In the genomic region with DNA sequence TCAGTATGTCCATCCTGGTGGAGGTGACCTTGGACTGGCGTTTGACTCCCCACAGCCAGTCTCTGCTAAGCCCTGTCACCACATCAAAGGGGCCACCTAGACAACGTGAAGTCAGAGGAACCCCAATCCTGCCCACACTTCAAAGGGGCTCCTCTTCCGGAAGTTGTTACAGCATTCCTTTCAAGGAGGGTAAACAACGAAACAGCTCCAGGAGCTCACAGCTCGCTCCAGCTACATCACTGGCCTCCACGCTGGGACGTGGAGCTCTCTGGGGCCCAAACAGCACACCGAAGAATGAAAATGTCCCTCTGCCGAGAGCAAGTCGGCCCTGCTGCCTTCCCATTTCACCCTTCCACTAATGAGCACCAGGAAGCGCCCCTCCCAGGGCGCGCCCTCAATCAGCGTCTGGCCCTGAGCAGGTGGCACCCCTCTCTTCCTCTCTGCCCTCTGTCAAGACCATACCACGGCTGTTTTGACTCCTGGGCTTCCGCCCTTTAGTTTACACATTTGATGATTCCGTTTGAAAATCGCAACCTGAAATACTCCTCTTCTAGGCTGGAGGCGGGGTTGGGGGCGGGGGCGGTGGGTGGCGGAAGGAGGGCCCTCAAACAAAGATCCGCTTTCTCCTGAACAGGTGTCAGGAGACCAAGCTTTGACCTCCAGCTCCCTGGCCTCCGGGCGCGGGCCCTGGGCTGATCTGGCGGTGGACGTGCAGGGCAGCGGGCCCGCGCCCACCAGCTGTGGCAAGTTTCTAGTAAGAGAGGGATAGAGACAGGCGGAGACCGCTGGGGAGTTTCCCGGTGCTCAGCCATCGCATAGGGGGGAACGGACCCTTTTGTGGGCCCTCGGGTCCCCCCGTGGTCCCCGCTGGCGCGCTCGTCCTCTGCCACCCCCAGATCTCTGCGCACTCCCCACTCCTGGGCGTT, we compare ENCODE assay signal across 8 cellular contexts. TPM values are rescaled to one million over a fixed set of nuclear protein-coding genes. Genes with fewer than 3 reads are reported as not detected.
A peak's percentile ranks its signal among the peaks of the same experiment; 100 is the strongest.
DNase-seq lines count a peak whose midpoint lies in the region; ATAC-seq and TF ChIP-seq lines count a peak whose summit lies in the region.

No MANE protein-coding gene starts in this region.

- POLR2A ChIA-PET in CD4-positive, alpha-beta memory T cell (lab: Charles Lee; ENCODE audit: partially characterized antibody): interaction anchor here (0.5 to 10.4 kb wide), 21 partner anchors 9 to 167 kb away, joined by 3 to 269 read pairs (median 4); a partner anchor contains a TSS

- H3K36me3 ChIP-seq in CD4-positive, alpha-beta memory T cell (ENCODE audit: insufficient read depth, low read length): no peaks in the 10 kb centered on the region
- H3K36me3 ChIP-seq in WERI-Rb-1: no peaks in the 10 kb centered on the region

- CTCF ChIA-PET in CD4-positive, alpha-beta memory T cell (lab: Charles Lee; ENCODE audit: partially characterized antibody): interaction anchor here (0.9 to 6.3 kb wide), 9 partner anchors 12 to 75 kb away, joined by 3 to 29 read pairs (median 5); a partner anchor contains a TSS

- no peaks in the 10 kb centered on the region for H3K9me3 Mint-ChIP-seq in CD4-positive, alpha-beta memory T cell
- H3K9me3 Mint-ChIP-seq in progenitor cell of endocrine pancreas (ENCODE audit: low read depth): no peaks in the 10 kb centered on the region

- H3K27me3 Mint-ChIP-seq in CD4-positive, alpha-beta memory T cell: no peaks in the 10 kb centered on the region
- H3K27me3 Mint-ChIP-seq in progenitor cell of endocrine pancreas: peaks cover 32% of the 10 kb centered on the region

- TF ChIP-seq CTCF in fibroblast of mammary gland (conservative IDR thresholded peaks at IDR 0.05; ENCODE audit: control insufficient read depth, insufficient read depth, low read depth, low read length) (no peak), progenitor cell of endocrine pancreas (IDR thresholded peaks at IDR 0.05; ENCODE audit: unreplicated experiment) (no peak), WERI-Rb-1 (IDR thresholded peaks at IDR 0.05; ENCODE audit: low read depth, low read length) (no peak)

- peak overlapping the region; percentile 85 to 95 (median 86) for H3K4me3 Mint-ChIP-seq in CD4-positive, alpha-beta memory T cell
- peak overlapping the region; percentile 61 for H3K4me3 Mint-ChIP-seq in progenitor cell of endocrine pancreas (ENCODE audit: low read depth)

- peak overlapping the region; percentile 84 for H3K27ac ChIP-seq in CD4-positive, alpha-beta memory T cell (ENCODE audit: low read depth, low read length)
- no peak overlapping the region for H3K27ac ChIP-seq in WERI-Rb-1

- H3K4me3 ChIP-seq in CD4-positive, alpha-beta memory T cell (ENCODE audit: low read length in 2 of 2): peak overlapping the region in 1 of 2 donors; percentile 83
- H3K4me3 ChIP-seq in fibroblast of mammary gland (ENCODE audit: control insufficient read depth, low read depth, low read length): peak overlapping the region; percentile 23
- no peak overlapping the region for H3K4me3 ChIP-seq in WERI-Rb-1 (ENCODE audit: low read depth, low read length)

- peaks cover 30 to 61% (median 36%) of the 10 kb centered on the region in 4 donors for H3K4me1 Mint-ChIP-seq in CD4-positive, alpha-beta memory T cell
- peaks cover 10% of the 10 kb centered on the region for H3K4me1 Mint-ChIP-seq in progenitor cell of endocrine pancreas (ENCODE audit: low read depth)

- intact Hi-C loops in CD4-positive, alpha-beta memory T cell (cut with micrococcal nuclease): loop anchor here (1.0 to 2.0 kb wide), 4 partner anchors 23 to 167 kb away; a partner anchor contains a TSS

- peak; percentile 82 to 86 (median 85) for DNase-seq in CD4-positive, alpha-beta memory T cell
- DNase-seq in activated CD8-positive, alpha-beta memory T cell treated with anti-CD3 and anti-CD28 coated beads, Interleukin-2, amount 50 U/mL, for 48 hours: peak; percentile 83
- DNase-seq in fibroblast of mammary gland (ENCODE audit: low read depth): no peak
- no peak for DNase-seq in progenitor cell of endocrine pancreas (ENCODE audit: low spot score, unreplicated experiment)
- no peak for DNase-seq in NCI-H345 treated with DMSO at 0.1 percent for 48 hours (lab: John Stamatoyannopoulos, UW; ENCODE audit: unreplicated experiment)
- DNase-seq in amygdala (lab: John Stamatoyannopoulos, UW): no peak
- no peak for DNase-seq in WERI-Rb-1

- ATAC-seq in HG03460 (IDR thresholded peaks at IDR 0.05; ENCODE audit: unreplicated experiment): peak; percentile 38

- H3K27me3 ChIP-seq in CD4-positive, alpha-beta memory T cell (ENCODE audit: insufficient read depth, low read length): no peaks in the 10 kb centered on the region
- H3K27me3 ChIP-seq in WERI-Rb-1 (ENCODE audit: insufficient read depth, low read depth, severe bottlenecking): no peaks in the 10 kb centered on the region

- H3K36me3 Mint-ChIP-seq in CD4-positive, alpha-beta memory T cell: peaks cover 0 to 3% of the 10 kb centered on the region in 2 donors
- H3K36me3 Mint-ChIP-seq in progenitor cell of endocrine pancreas (ENCODE audit: insufficient read depth): no peaks in the 10 kb centered on the region

- H3K4me1 ChIP-seq in CD4-positive, alpha-beta memory T cell (ENCODE audit: insufficient read depth, low read length): peaks cover 37% of the 10 kb centered on the region

- H3K27ac Mint-ChIP-seq in CD4-positive, alpha-beta memory T cell: peak overlapping the region; percentile 97 to 100 (median 99)
- peak overlapping the region; percentile 54 for H3K27ac Mint-ChIP-seq in progenitor cell of endocrine pancreas

- H3K9me3 ChIP-seq in CD4-positive, alpha-beta memory T cell (ENCODE audit: control insufficient read depth in 1 of 2, low read length in 2 of 2): no peaks in the 10 kb centered on the region
- no peaks in the 10 kb centered on the region for H3K9me3 ChIP-seq in WERI-Rb-1 (ENCODE audit: severe bottlenecking)

RNA-seq across cellular contexts. Expression of a gene that starts 53.1 kb away (rescaled TPM):
- total RNA-seq in CD4-positive, alpha-beta memory T cell: 10 to 100 TPM; 42.8 to 45.9 TPM
- 1 to 10 TPM; 3.3 to 4.4 TPM for polyA plus RNA-seq in CD4-positive, alpha-beta memory T cell
- 11.3 and 13.8 TPM in 2 replicates for total RNA-seq in progenitor cell of endocrine pancreas

Comparison
In these comparisons a context has a peak if more than half of its experiments do, and no peak if none do; other contexts are left out.
1. DNase-seq: peak in CD4-positive, alpha-beta memory T cell (5 of 5) and activated CD8-positive, alpha-beta memory T cell treated with anti-CD3 and anti-CD28 coated beads, Interleukin-2, amount 50 U/mL, for 48 hours (single experiment); none in fibroblast of mammary gland (single experiment), progenitor cell of endocrine pancreas (single experiment), NCI-H345 treated with DMSO at 0.1 percent for 48 hours (single experiment), amygdala (0 of 56) and WERI-Rb-1 (single experiment).